In genomic region chr4:19857405-19857804, GRCh38 we compare ENCODE assay signal across 27 cellular contexts.
DNase-seq lines count a peak whose midpoint lies in the region; ATAC-seq and TF ChIP-seq lines count a peak whose summit lies in the region.
"Had no signal": no experiment of that assay in that cellular context is flagged by ENCODE, and none has a peak within 500 bp of the region (broad histone marks: within the 10 kb centered on the region; RNA-seq: fewer than 3 reads in every experiment).

No MANE protein-coding gene starts in this region.

- no peak overlapping the region for H3K9ac ChIP-seq in mesenchymal stem cell (ENCODE audit: low read length)
- H3K9ac ChIP-seq: neural progenitor cell had no signal

- H3K79me1 ChIP-seq in mesenchymal stem cell (replicated peaks; ENCODE audit: low read length, poor library complexity, severe bottlenecking) = no peaks in the 10 kb centered on the region

- H3K9me3 ChIP-seq in mesenchymal stem cell (ENCODE audit: control insufficient read depth, low read length) = no peaks in the 10 kb centered on the region
- H3K9me3 ChIP-seq: breast epithelium, uterus had no signal

- no peak overlapping the region for H3K4ac ChIP-seq in mesenchymal stem cell (ENCODE audit: low read depth in 1 of 2, low read length in 2 of 2)

- H3K4me3 ChIP-seq in choroid plexus epithelial cell (ENCODE audit: low read depth, low read length) (no peak overlapping the region), mesenchymal stem cell (ENCODE audit: insufficient read depth in 1 of 2, low read depth in 1 of 2, low read length in 2 of 2) (no peak overlapping the region)
- H3K4me3 ChIP-seq: breast epithelium, coronary artery, neural progenitor cell, uterus had no signal

- 90% methylated on average over 1 of the region's 3 CpGs for WGBS in mesenchymal stem cell

- H2BK120ac ChIP-seq in mesenchymal stem cell (ENCODE audit: low read depth, low read length) = no peak overlapping the region

- no peak overlapping the region for H3K14ac ChIP-seq in mesenchymal stem cell (ENCODE audit: low read length in 2 of 2)

- H3K4me1 ChIP-seq in mesenchymal stem cell (ENCODE audit: control insufficient read depth, insufficient read depth, low read depth, low read length) = no peaks in the 10 kb centered on the region
- H3K4me1 ChIP-seq: breast epithelium, neural progenitor cell, uterus had no signal

- DNase-seq in DMS53 treated with DMSO at 0.1 percent for 48 hours (lab: John Stamatoyannopoulos, UW; ENCODE audit: unreplicated experiment) = peak; percentile 25
- DNase-seq in NCI-H2029 treated with DMSO at 0.1 percent for 48 hours (lab: John Stamatoyannopoulos, UW) = peak; percentile 24
- peak; percentile 83 for DNase-seq in choroid plexus epithelial cell (ENCODE audit: low read depth)
- peak; percentile 40 for DNase-seq in mesenchymal stem cell
- DNase-seq in OCI-M2 (lab: John Stamatoyannopoulos, UW; ENCODE audit: unreplicated experiment) = no peak
- no peak for DNase-seq in T1000 (lab: John Stamatoyannopoulos, UW)
- DNase-seq: activated CD4-positive, alpha-beta T cell treated with anti-CD3 and anti-CD28 coated beads for 1 hour; activated CD8-positive, alpha-beta T cell treated with anti-CD3 and anti-CD28 coated beads, Interleukin-2, amount 10 ng/mL, durations not matched to agents 7 days and 5 days; activated gamma-delta T cell treated with Interleukin-2 at 50 U/mL for 16 hours; activated T-cell treated with anti-CD3 and anti-CD28 coated beads, Interleukin-2, amount 50 U/mL, for 1 hour; CD4-positive, CD25-positive, alpha-beta regulatory T cell; DMS 273 treated with DMSO at 0.1 percent for 48 hours; GF-D8; immature natural killer cell; NCI-H1048; NCI-H748 treated with DMSO at 0.1 percent for 48 hours; PC-3; SHP77; small intestine; stimulated activated CD4-positive, alpha-beta T cell treated with anti-CD3 and anti-CD28 coated beads, Interleukin-2, amount 100 ng/mL, for 24 hours; uterus had no signal

- ATAC-seq in HG02610 (IDR thresholded peaks at IDR 0.05; ENCODE audit: unreplicated experiment) = no peak
- ATAC-seq: activated CD8-positive, alpha-beta T cell treated with anti-CD3 and anti-CD28 coated beads, Interleukin-2, amount 10 ng/mL, durations not matched to agents 7 days and 5 days; HCT116; PC-3; stimulated activated effector memory CD8-positive, alpha-beta T cell treated with anti-CD3 and anti-CD28 coated beads, Interleukin-12 subunit alpha, Interleukin-12 subunit beta, amount 100 ng/mL, for 72 hours had no signal

- no peak overlapping the region for H3K18ac ChIP-seq in mesenchymal stem cell (ENCODE audit: low read depth in 1 of 2, low read length in 2 of 2)

- H2BK12ac ChIP-seq in mesenchymal stem cell (ENCODE audit: low read length in 2 of 2) = no peak overlapping the region

- no peaks in the 10 kb centered on the region for H3K36me3 ChIP-seq in mesenchymal stem cell (ENCODE audit: control insufficient read depth in 1 of 2, insufficient read depth in 2 of 2, low read depth in 1 of 2, low read length in 2 of 2)
- H3K36me3 ChIP-seq: breast epithelium, neural progenitor cell, uterus had no signal

- no peak overlapping the region for H3K4me2 ChIP-seq in mesenchymal stem cell (ENCODE audit: low read length, poor library complexity, severe bottlenecking)
- H3K4me2 ChIP-seq: neural progenitor cell had no signal

- no peak overlapping the region for H4K91ac ChIP-seq in mesenchymal stem cell (ENCODE audit: low read length)

- H3K27ac ChIP-seq in mesenchymal stem cell (ENCODE audit: low read length, poor library complexity, severe bottlenecking) = no peak overlapping the region
- H3K27ac ChIP-seq: breast epithelium, coronary artery, neural progenitor cell, uterus had no signal

- no peaks in the 10 kb centered on the region for H3K27me3 ChIP-seq in mesenchymal stem cell (ENCODE audit: control insufficient read depth in 1 of 2, insufficient read depth in 1 of 2, low read length in 2 of 2)
- H3K27me3 ChIP-seq: breast epithelium, neural progenitor cell, uterus had no signal

- no peak overlapping the region for H3K23ac ChIP-seq in mesenchymal stem cell (ENCODE audit: low read length in 2 of 2)

- no peak overlapping the region for H4K8ac ChIP-seq in mesenchymal stem cell (ENCODE audit: low read length)

- TF ChIP-seq CTCF in choroid plexus epithelial cell (conservative IDR thresholded peaks at IDR 0.05; ENCODE audit: low read depth, low read length) = no peak

- H2AK5ac ChIP-seq in mesenchymal stem cell (ENCODE audit: low read length, severe bottlenecking) = no peak overlapping the region

- H2BK5ac ChIP-seq in mesenchymal stem cell (ENCODE audit: low read depth, low read length, poor library complexity, severe bottlenecking) = no peak overlapping the region

- no peak overlapping the region for H2AFZ ChIP-seq in mesenchymal stem cell (ENCODE audit: low read depth, low read length)
- H2AFZ ChIP-seq: neural progenitor cell had no signal

- H2BK15ac ChIP-seq in mesenchymal stem cell (ENCODE audit: low read depth, poor library complexity, severe bottlenecking) = no peak overlapping the region

Comparison
In these comparisons a context has a peak if more than half of its experiments do, and no peak if none do; other contexts are left out.
1. DNase-seq: peak in DMS53 treated with DMSO at 0.1 percent for 48 hours (single experiment), NCI-H2029 treated with DMSO at 0.1 percent for 48 hours (single experiment), choroid plexus epithelial cell (single experiment) and mesenchymal stem cell (single experiment); none in OCI-M2 (single experiment) and T1000 (single experiment).